ENCODE assay signal across 1 cellular context in genomic region chr11:3057069-3057963, GRCh38.
TF ChIP-seq lines count a peak whose summit lies in the region.

TSS of gene CARS1 (minus strand) at chr11:3057423. CDS start at chr11:3057367, 56 bp downstream.

TF ChIP-seq in GM12878, 131 proteins besides CTCF, POLR2A, EP300 and RAD21 (continued from another document and continues in another):
- TF ChIP-seq, protein P1, sequence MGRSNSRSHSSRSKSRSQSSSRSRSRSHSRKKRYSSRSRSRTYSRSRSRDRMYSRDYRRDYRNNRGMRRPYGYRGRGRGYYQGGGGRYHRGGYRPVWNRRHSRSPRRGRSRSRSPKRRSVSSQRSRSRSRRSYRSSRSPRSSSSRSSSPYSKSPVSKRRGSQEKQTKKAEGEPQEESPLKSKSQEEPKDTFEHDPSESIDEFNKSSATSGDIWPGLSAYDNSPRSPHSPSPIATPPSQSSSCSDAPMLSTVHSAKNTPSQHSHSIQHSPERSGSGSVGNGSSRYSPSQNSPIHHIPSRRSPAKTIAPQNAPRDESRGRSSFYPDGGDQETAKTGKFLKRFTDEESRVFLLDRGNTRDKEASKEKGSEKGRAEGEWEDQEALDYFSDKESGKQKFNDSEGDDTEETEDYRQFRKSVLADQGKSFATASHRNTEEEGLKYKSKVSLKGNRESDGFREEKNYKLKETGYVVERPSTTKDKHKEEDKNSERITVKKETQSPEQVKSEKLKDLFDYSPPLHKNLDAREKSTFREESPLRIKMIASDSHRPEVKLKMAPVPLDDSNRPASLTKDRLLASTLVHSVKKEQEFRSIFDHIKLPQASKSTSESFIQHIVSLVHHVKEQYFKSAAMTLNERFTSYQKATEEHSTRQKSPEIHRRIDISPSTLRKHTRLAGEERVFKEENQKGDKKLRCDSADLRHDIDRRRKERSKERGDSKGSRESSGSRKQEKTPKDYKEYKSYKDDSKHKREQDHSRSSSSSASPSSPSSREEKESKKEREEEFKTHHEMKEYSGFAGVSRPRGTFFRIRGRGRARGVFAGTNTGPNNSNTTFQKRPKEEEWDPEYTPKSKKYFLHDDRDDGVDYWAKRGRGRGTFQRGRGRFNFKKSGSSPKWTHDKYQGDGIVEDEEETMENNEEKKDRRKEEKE (IDR thresholded peaks at IDR 0.05), result no peak
- 0 out of 2 replicates have a peak, but pooled peaks have one; percentile 46 for TF ChIP-seq MEF2A (IDR thresholded peaks at IDR 0.05; ENCODE audit: insufficient read depth, low read depth, low read length)
- no peak for TF ChIP-seq HDGF (IDR thresholded peaks at IDR 0.05)
- TF ChIP-seq SMC3 (IDR thresholded peaks at IDR 0.05; ENCODE audit: borderline replicate concordance, low read length), result no peak
- TF ChIP-seq, protein P2, sequence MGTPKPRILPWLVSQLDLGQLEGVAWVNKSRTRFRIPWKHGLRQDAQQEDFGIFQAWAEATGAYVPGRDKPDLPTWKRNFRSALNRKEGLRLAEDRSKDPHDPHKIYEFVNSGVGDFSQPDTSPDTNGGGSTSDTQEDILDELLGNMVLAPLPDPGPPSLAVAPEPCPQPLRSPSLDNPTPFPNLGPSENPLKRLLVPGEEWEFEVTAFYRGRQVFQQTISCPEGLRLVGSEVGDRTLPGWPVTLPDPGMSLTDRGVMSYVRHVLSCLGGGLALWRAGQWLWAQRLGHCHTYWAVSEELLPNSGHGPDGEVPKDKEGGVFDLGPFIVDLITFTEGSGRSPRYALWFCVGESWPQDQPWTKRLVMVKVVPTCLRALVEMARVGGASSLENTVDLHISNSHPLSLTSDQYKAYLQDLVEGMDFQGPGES (IDR thresholded peaks at IDR 0.05), result no peak
- no peak for TF ChIP-seq NFIC (IDR thresholded peaks at IDR 0.05; ENCODE audit: low read depth, low read length)
- peak; percentile 12; the same call in 1 of the 3 replicates for TF ChIP-seq POU2F2 (IDR thresholded peaks at IDR 0.05; ENCODE audit: borderline replicate concordance, low read depth, low read length)
- no peak for TF ChIP-seq ZNF687 (IDR thresholded peaks at IDR 0.05)
- peak; percentile 99 for TF ChIP-seq MXI1 (IDR thresholded peaks at IDR 0.05; ENCODE audit: low read depth, low read length)
- no peak for TF ChIP-seq SMAD1 (IDR thresholded peaks at IDR 0.05; ENCODE audit: low read depth, partially characterized antibody)
- TF ChIP-seq BCL3 (IDR thresholded peaks at IDR 0.05; ENCODE audit: borderline replicate concordance, insufficient read depth, low read depth, low read length, poor library complexity, severe bottlenecking), result no peak
- no peak for TF ChIP-seq KLF5 (IDR thresholded peaks at IDR 0.05; ENCODE audit: partially characterized antibody)
- peak; percentile 56; the same call in 1 of the 2 replicates for TF ChIP-seq CBFB (IDR thresholded peaks at IDR 0.05; ENCODE audit: low read depth)
- peak; percentile 55; the same call in 1 of the 2 replicates for TF ChIP-seq POLR2AphosphoS5 (IDR thresholded peaks at IDR 0.05; ENCODE audit: low read length)
- no peak for TF ChIP-seq SUZ12 (IDR thresholded peaks at IDR 0.05; ENCODE audit: unreplicated experiment)
- TF ChIP-seq CHD1 (IDR thresholded peaks at IDR 0.05; ENCODE audit: low read depth, low read length), result no peak
- TF ChIP-seq YY1 (IDR thresholded peaks at IDR 0.05; ENCODE audit: low read depth, low read length), result peak; percentile 94
- no peak for TF ChIP-seq FOXM1 (IDR thresholded peaks at IDR 0.05; ENCODE audit: low read depth, low read length)
- no peak for TF ChIP-seq ZBED1 (IDR thresholded peaks at IDR 0.05; ENCODE audit: borderline replicate concordance)
- peak; percentile 66 for TF ChIP-seq MAX (IDR thresholded peaks at IDR 0.05; ENCODE audit: low read depth, low read length)
- TF ChIP-seq PBX3 (IDR thresholded peaks at IDR 0.05; ENCODE audit: insufficient replicate concordance, low read depth, low read length), result no peak
- no peak for TF ChIP-seq RAD51 (IDR thresholded peaks at IDR 0.05)
- no peak for TF ChIP-seq HDAC2 (IDR thresholded peaks at IDR 0.05)
- no peak for TF ChIP-seq MYB (IDR thresholded peaks at IDR 0.05; ENCODE audit: borderline replicate concordance, low read depth, low read length)
- no peak for TF ChIP-seq SMARCA5 (IDR thresholded peaks at IDR 0.05)
- no peak for TF ChIP-seq RCOR1 (conservative IDR thresholded peaks at IDR 0.05; ENCODE audit: low read depth, low read length)
- TF ChIP-seq KDM1A (IDR thresholded peaks at IDR 0.05; ENCODE audit: borderline replicate concordance), result no peak
- TF ChIP-seq, protein P3, sequence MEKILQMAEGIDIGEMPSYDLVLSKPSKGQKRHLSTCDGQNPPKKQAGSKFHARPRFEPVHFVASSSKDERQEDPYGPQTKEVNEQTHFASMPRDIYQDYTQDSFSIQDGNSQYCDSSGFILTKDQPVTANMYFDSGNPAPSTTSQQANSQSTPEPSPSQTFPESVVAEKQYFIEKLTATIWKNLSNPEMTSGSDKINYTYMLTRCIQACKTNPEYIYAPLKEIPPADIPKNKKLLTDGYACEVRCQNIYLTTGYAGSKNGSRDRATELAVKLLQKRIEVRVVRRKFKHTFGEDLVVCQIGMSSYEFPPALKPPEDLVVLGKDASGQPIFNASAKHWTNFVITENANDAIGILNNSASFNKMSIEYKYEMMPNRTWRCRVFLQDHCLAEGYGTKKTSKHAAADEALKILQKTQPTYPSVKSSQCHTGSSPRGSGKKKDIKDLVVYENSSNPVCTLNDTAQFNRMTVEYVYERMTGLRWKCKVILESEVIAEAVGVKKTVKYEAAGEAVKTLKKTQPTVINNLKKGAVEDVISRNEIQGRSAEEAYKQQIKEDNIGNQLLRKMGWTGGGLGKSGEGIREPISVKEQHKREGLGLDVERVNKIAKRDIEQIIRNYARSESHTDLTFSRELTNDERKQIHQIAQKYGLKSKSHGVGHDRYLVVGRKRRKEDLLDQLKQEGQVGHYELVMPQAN (conservative IDR thresholded peaks at IDR 0.05), result peak; percentile 97
- TF ChIP-seq CHD2 (IDR thresholded peaks at IDR 0.05; ENCODE audit: borderline replicate concordance, low read depth, low read length), result peak; percentile 81
- TF ChIP-seq, protein P4, sequence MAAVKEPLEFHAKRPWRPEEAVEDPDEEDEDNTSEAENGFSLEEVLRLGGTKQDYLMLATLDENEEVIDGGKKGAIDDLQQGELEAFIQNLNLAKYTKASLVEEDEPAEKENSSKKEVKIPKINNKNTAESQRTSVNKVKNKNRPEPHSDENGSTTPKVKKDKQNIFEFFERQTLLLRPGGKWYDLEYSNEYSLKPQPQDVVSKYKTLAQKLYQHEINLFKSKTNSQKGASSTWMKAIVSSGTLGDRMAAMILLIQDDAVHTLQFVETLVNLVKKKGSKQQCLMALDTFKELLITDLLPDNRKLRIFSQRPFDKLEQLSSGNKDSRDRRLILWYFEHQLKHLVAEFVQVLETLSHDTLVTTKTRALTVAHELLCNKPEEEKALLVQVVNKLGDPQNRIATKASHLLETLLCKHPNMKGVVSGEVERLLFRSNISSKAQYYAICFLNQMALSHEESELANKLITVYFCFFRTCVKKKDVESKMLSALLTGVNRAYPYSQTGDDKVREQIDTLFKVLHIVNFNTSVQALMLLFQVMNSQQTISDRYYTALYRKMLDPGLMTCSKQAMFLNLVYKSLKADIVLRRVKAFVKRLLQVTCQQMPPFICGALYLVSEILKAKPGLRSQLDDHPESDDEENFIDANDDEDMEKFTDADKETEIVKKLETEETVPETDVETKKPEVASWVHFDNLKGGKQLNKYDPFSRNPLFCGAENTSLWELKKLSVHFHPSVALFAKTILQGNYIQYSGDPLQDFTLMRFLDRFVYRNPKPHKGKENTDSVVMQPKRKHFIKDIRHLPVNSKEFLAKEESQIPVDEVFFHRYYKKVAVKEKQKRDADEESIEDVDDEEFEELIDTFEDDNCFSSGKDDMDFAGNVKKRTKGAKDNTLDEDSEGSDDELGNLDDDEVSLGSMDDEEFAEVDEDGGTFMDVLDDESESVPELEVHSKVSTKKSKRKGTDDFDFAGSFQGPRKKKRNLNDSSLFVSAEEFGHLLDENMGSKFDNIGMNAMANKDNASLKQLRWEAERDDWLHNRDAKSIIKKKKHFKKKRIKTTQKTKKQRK (IDR thresholded peaks at IDR 0.05; ENCODE audit: low read depth, low read length), result no peak
- TF ChIP-seq KAT2A (conservative IDR thresholded peaks at IDR 0.05; ENCODE audit: control insufficient read depth, low read depth, low read length), result no peak
- TF ChIP-seq SRF (IDR thresholded peaks at IDR 0.05; ENCODE audit: low read depth in 2 of 2, low read length in 2 of 2), result 0 out of 4 replicates have a peak, but pooled peaks of 1 of the 2 experiments have one; percentile 17
- no peak; a peak in 1 of 3 replicates for TF ChIP-seq EGR1 (IDR thresholded peaks at IDR 0.05; ENCODE audit: borderline replicate concordance in 1 of 2, low read depth in 2 of 2, low read length in 2 of 2)
- no peak for TF ChIP-seq ZSCAN29 (IDR thresholded peaks at IDR 0.05)
- TF ChIP-seq STAT1 (conservative IDR thresholded peaks at IDR 0.05), result no peak
- TF ChIP-seq RFX5 (IDR thresholded peaks at IDR 0.05; ENCODE audit: low read depth, low read length), result 0 out of 2 replicates have a peak, but pooled peaks have one; percentile 29
- TF ChIP-seq JUNB (IDR thresholded peaks at IDR 0.05), result no peak
- no peak for TF ChIP-seq RBBP5 (conservative IDR thresholded peaks at IDR 0.05)
- TF ChIP-seq MTA3 (IDR thresholded peaks at IDR 0.05; ENCODE audit: borderline replicate concordance, low read length), result no peak
- peak; percentile 39; the same call in 1 of the 2 replicates for TF ChIP-seq PKNOX1 (IDR thresholded peaks at IDR 0.05)
